ENCODE assay signal across 8 cellular contexts in the genomic region with DNA sequence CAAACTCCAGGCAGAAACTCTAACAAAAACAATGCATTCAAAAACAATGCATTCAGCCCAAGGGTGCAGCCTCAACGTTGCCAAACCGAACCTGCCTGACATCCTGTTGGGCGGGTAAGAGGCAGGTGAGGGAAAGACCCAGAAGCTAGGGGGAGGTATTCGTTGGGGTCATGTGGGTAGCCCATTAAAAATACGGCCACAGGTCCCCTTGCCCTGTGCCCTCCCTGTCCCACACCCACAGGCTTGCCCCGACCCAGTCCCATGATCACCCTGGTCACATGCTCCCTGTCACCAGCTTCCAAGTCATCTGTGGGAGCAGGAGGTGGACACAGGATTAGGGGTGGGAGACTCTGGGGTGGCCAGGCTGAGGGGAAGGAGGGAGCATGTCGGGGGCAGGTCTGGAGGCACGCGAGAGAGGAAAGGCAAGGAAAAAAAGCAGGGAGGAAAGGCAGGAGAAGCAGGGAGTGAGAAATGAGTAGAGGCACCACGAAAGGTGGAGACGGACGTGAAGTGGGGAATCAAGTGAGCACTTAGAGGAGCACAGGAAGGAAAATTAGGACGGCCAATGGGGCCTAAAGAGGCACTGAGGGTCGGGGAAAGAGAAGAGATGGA.
DNase-seq lines count a peak whose midpoint lies in the region; ATAC-seq lines count a peak whose summit lies in the region.

No MANE protein-coding gene starts in this region.

- H3K4me3 ChIP-seq in BLaER1: peak overlapping the region; percentile 84
- H3K4me3 ChIP-seq in effector memory CD4-positive, alpha-beta T cell (ENCODE audit: insufficient read depth, low read depth, low read length, poor library complexity, severe bottlenecking): peak overlapping the region; percentile 68
- H3K4me3 ChIP-seq in muscle layer of colon (ENCODE audit: low read depth in 1 of 2, low read length in 2 of 2): peak overlapping the region; percentile 28 to 92

- H3K27ac ChIP-seq in BLaER1 (peak overlapping the region; percentile 92), muscle layer of colon (ENCODE audit: low read depth, low read length) (peak overlapping the region; percentile 45)
- peak overlapping the region; percentile 78 for H3K27ac ChIP-seq in effector memory CD4-positive, alpha-beta T cell (ENCODE audit: insufficient read depth, low read length, poor library complexity, severe bottlenecking)

- H3K4me2 ChIP-seq in BLaER1: peak overlapping the region; percentile 98

- H4K20me1 ChIP-seq in BLaER1: no peaks in the 10 kb centered on the region

- H3K4me3 Mint-ChIP-seq in T-helper 2 cell treated with Interferon-gamma antibody and Interleukin-4, amounts not matched to agents 5 μg/mL and 100 μg/mL, for 36 hours: peak overlapping the region; percentile 96

- peak; percentile 12 for DNase-seq in T-helper 2 cell treated with Interferon-gamma antibody and Interleukin-4, amounts not matched to agents 5 μg/mL and 100 μg/mL, for 36 hours (ENCODE audit: low spot score)
- DNase-seq in effector memory CD4-positive, alpha-beta T cell: peak; percentile 20 to 35 (median 26)
- DNase-seq in DMS114 treated with DMSO at 0.1 percent for 48 hours (lab: John Stamatoyannopoulos, UW; ENCODE audit: unreplicated experiment) (no peak), iPS-NIHi11 (ENCODE audit: low spot score) (no peak)

- H3K9me3 ChIP-seq in BLaER1 (no peaks in the 10 kb centered on the region), muscle layer of colon (ENCODE audit: low read length) (no peaks in the 10 kb centered on the region)
- no peaks in the 10 kb centered on the region for H3K9me3 ChIP-seq in effector memory CD4-positive, alpha-beta T cell (ENCODE audit: control insufficient read depth, low read length)

- peak overlapping the region; percentile 98 for H3K27ac Mint-ChIP-seq in T-helper 2 cell treated with Interferon-gamma antibody and Interleukin-4, amounts not matched to agents 5 μg/mL and 100 μg/mL, for 36 hours

- ATAC-seq in GM21825 (IDR thresholded peaks at IDR 0.05; ENCODE audit: unreplicated experiment): peak; percentile 33
- ATAC-seq in GM18909 (IDR thresholded peaks at IDR 0.05; ENCODE audit: poor library complexity, unreplicated experiment): no peak

- no peaks in the 10 kb centered on the region for H3K27me3 ChIP-seq in BLaER1
- H3K27me3 ChIP-seq in effector memory CD4-positive, alpha-beta T cell (replicated peaks; ENCODE audit: control insufficient read depth, insufficient read depth, low read length, poor library complexity, severe bottlenecking): no peaks in the 10 kb centered on the region
- no peaks in the 10 kb centered on the region for H3K27me3 ChIP-seq in muscle layer of colon (ENCODE audit: control insufficient read depth in 1 of 2, insufficient read depth in 2 of 2, low read length in 2 of 2)

- H3K27me3 Mint-ChIP-seq in T-helper 2 cell treated with Interferon-gamma antibody and Interleukin-4, amounts not matched to agents 5 μg/mL and 100 μg/mL, for 36 hours (ENCODE audit: low read depth): no peaks in the 10 kb centered on the region

- no peaks in the 10 kb centered on the region for H3K9me3 Mint-ChIP-seq in T-helper 2 cell treated with Interferon-gamma antibody and Interleukin-4, amounts not matched to agents 5 μg/mL and 100 μg/mL, for 36 hours

- H3K4me1 ChIP-seq in BLaER1 (peaks cover 70% of the 10 kb centered on the region), muscle layer of colon (ENCODE audit: insufficient read depth, low read length) (peaks cover 28% of the 10 kb centered on the region)
- peaks cover 33% of the 10 kb centered on the region for H3K4me1 ChIP-seq in effector memory CD4-positive, alpha-beta T cell (ENCODE audit: control insufficient read depth, insufficient read depth, low read length, poor library complexity, severe bottlenecking)

- H3K36me3 Mint-ChIP-seq in T-helper 2 cell treated with Interferon-gamma antibody and Interleukin-4, amounts not matched to agents 5 μg/mL and 100 μg/mL, for 36 hours (ENCODE audit: low read depth): peaks cover 5% of the 10 kb centered on the region

- H3K36me3 ChIP-seq in BLaER1 (peaks cover 4% of the 10 kb centered on the region; the same call in 1 of the 2 replicates), muscle layer of colon (ENCODE audit: insufficient read depth, low read length) (no peaks in the 10 kb centered on the region)
- no peaks in the 10 kb centered on the region for H3K36me3 ChIP-seq in effector memory CD4-positive, alpha-beta T cell (ENCODE audit: control insufficient read depth, insufficient read depth, low read length)

- peaks cover 39% of the 10 kb centered on the region for H3K4me1 Mint-ChIP-seq in T-helper 2 cell treated with Interferon-gamma antibody and Interleukin-4, amounts not matched to agents 5 μg/mL and 100 μg/mL, for 36 hours (ENCODE audit: low read depth)

- H3K9ac ChIP-seq in BLaER1 (peak overlapping the region; percentile 91), muscle layer of colon (ENCODE audit: low read length) (peak overlapping the region; percentile 91)

Comparison
In these comparisons a context has a peak if more than half of its experiments do, and no peak if none do; other contexts are left out.
1. DNase-seq: peak in T-helper 2 cell treated with Interferon-gamma antibody and Interleukin-4, amounts not matched to agents 5 μg/mL and 100 μg/mL, for 36 hours (single experiment) and effector memory CD4-positive, alpha-beta T cell (3 of 3); none in DMS114 treated with DMSO at 0.1 percent for 48 hours (single experiment) and iPS-NIHi11 (single experiment).
2. Peak in every context shown above with its lines, with median percentiles within 50 percentile points of each other: H3K27ac ChIP-seq and H3K4me3 ChIP-seq.